8 cellular contexts compared by ENCODE assay signal in the genomic region with DNA sequence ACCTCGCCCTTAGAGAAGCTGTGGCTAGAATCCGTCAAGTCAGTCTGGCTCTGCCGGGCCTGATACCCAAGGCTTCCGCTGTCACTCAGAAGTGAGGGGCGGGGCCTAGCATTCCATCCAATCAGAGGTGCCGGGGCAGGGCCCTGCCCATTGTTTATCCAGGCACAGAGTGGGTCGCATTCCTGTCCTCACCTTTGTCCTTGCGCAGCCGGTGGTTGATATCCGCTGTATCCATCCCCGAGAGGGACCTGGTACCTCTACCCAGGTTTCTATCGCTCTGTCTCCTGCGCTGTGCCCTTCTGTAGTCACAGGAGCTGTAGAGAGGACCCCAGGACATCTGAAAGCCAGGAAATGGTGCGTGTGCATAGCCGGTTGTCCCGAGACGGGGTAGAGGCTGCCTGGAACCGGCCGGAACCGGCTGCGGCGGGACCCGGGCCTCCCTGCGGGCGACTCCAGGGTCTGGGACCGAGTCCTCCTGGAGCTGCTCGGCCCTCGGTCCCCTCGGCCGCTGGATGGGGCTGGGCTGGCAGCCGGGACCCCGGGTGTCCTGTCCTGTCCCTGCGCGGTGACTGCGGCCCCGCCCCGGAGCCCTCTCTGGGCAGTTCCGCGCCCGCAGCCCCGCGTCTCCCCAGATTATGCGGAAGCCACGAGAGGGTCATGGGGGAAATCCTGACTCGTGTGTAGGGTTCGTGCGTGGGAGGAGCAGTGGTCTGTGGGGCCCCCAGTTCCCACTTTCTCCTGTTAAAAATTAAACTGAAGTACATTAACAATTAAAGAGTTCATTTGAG. TPM values are rescaled to one million over a fixed set of nuclear protein-coding genes. Genes with fewer than 3 reads are reported as not detected.
DNase-seq lines count a peak whose midpoint lies in the region; ATAC-seq and TF ChIP-seq lines count a peak whose summit lies in the region.

ZNF763 (plus strand) TSS at position 183 of the 788 bp plus-strand sequence; CDS start at position 352, 169 bp downstream.

- CTCF ChIA-PET in CD8-positive, alpha-beta memory T cell (lab: Charles Lee), result interaction anchor here (0.6 to 5.8 kb wide), 11 partner anchors 10 to 194 kb away, joined by 3 to 126 read pairs (median 4); partner anchors contain the start of genes ZNF491 and ZNF700

- H3K4me3 Mint-ChIP-seq in CD8-positive, alpha-beta memory T cell, result peak within 1 kb of the TSS; percentile 90 to 98 (median 97)
- peak within 1 kb of the TSS; percentile 92 for H3K4me3 Mint-ChIP-seq in nephron progenitor cell

- H3K9me3 Mint-ChIP-seq in CD8-positive, alpha-beta memory T cell, result peaks cover 0 to 3% (median 0%) of the 10 kb centered on the region in 5 donors
- H3K9me3 Mint-ChIP-seq in nephron progenitor cell, result peaks cover 45% of the 10 kb centered on the region

- no peaks in the 10 kb centered on the region for H3K36me3 ChIP-seq in CD8-positive, alpha-beta memory T cell (ENCODE audit: insufficient read depth, low read length)
- no peaks in the 10 kb centered on the region for H3K36me3 ChIP-seq in HUES48 (ENCODE audit: control insufficient read depth, insufficient read depth, low read length)
- no peaks in the 10 kb centered on the region for H3K36me3 ChIP-seq in RWPE2 (ENCODE audit: low read depth)

- peak; percentile 73 for ATAC-seq in GM21367 (IDR thresholded peaks at IDR 0.05; ENCODE audit: unreplicated experiment)
- ATAC-seq in RWPE2 (ENCODE audit: low read depth), result peak; percentile 97
- peak; percentile 98 for ATAC-seq in stimulated activated naive CD8-positive, alpha-beta T cell treated with anti-CD3 and anti-CD28 coated beads, Interleukin-15, Interleukin-2, amounts not matched to agents 100 U/mL and 50 U/mL, for 24 hours

- POLR2A ChIA-PET in CD8-positive, alpha-beta memory T cell (lab: Charles Lee), result interaction anchor here (1.0 to 2.1 kb wide), 3 partner anchors 23 to 41 kb away, joined by 6 to 21 read pairs (median 10); partner anchors contain the start of gene ZNF700

- no peaks in the 10 kb centered on the region for H3K9me3 ChIP-seq in CD8-positive, alpha-beta memory T cell (ENCODE audit: low read length)
- H3K9me3 ChIP-seq in HUES48 (ENCODE audit: control insufficient read depth, insufficient read depth, low read length) (peaks cover 3% of the 10 kb centered on the region; the same call in 1 of the 2 replicates), RWPE2 (ENCODE audit: severe bottlenecking) (no peaks in the 10 kb centered on the region)

- H3K36me3 Mint-ChIP-seq in CD8-positive, alpha-beta memory T cell, result peaks cover 6 to 13% (median 7%) of the 10 kb centered on the region in 3 donors
- H3K36me3 Mint-ChIP-seq in nephron progenitor cell (ENCODE audit: low read depth), result peaks cover 31% of the 10 kb centered on the region

- peak within 1 kb of the TSS; percentile 89 to 98 (median 95) for H3K27ac Mint-ChIP-seq in CD8-positive, alpha-beta memory T cell
- H3K27ac Mint-ChIP-seq in nephron progenitor cell, result peak within 1 kb of the TSS; percentile 94

- peak; percentile 82 to 92 (median 85) for DNase-seq in CD8-positive, alpha-beta memory T cell
- peak; percentile 85 for DNase-seq in RWPE2 (ENCODE audit: low spot score)
- DNase-seq in activated gamma-delta T cell (lab: John Stamatoyannopoulos, UW), result peak; percentile 49
- DNase-seq in fibroblast of villous mesenchyme (ENCODE audit: low read depth), result peak; percentile 64
- peak; percentile 94 for DNase-seq in nephron progenitor cell
- DNase-seq in stimulated activated naive CD8-positive, alpha-beta T cell treated with anti-CD3 and anti-CD28 coated beads, Interleukin-15, Interleukin-2, amounts not matched to agents 100 U/mL and 50 U/mL, for 24 hours, result peak; percentile 91

- no peak for TF ChIP-seq CTCF in RWPE2 (IDR thresholded peaks at IDR 0.05; ENCODE audit: poor library complexity, severe bottlenecking)
- no peak for TF ChIP-seq CTCF in fibroblast of villous mesenchyme (IDR thresholded peaks at IDR 0.05; ENCODE audit: insufficient read depth, low read depth, low read length)
- TF ChIP-seq CTCF in nephron progenitor cell (IDR thresholded peaks at IDR 0.05), result no peak

- peak within 1 kb of the TSS; percentile 86 for H3K9ac ChIP-seq in HUES48 (ENCODE audit: low read depth, low read length)

- no peaks in the 10 kb centered on the region for H3K27me3 Mint-ChIP-seq in CD8-positive, alpha-beta memory T cell
- H3K27me3 Mint-ChIP-seq in nephron progenitor cell (ENCODE audit: low read depth, poor library complexity), result peaks cover 20% of the 10 kb centered on the region

- no peaks in the 10 kb centered on the region for H3K27me3 ChIP-seq in CD8-positive, alpha-beta memory T cell (ENCODE audit: insufficient read depth, low read length, poor library complexity, severe bottlenecking)
- H3K27me3 ChIP-seq in HUES48 (ENCODE audit: control insufficient read depth, insufficient read depth, low read length) (peaks cover 11% of the 10 kb centered on the region), RWPE2 (ENCODE audit: insufficient read depth, poor library complexity, severe bottlenecking) (no peaks in the 10 kb centered on the region)

- peak within 1 kb of the TSS; percentile 91 for H3K27ac ChIP-seq in CD8-positive, alpha-beta memory T cell (ENCODE audit: low read depth, low read length)
- peak within 1 kb of the TSS; percentile 97 for H3K27ac ChIP-seq in HUES48 (ENCODE audit: low read depth, low read length)
- H3K27ac ChIP-seq in RWPE2 (ENCODE audit: poor library complexity, severe bottlenecking), result peak within 1 kb of the TSS; percentile 43

- H3K4me1 Mint-ChIP-seq in CD8-positive, alpha-beta memory T cell, result peaks cover 26 to 30% (median 29%) of the 10 kb centered on the region in 3 donors
- H3K4me1 Mint-ChIP-seq in nephron progenitor cell, result peaks cover 31% of the 10 kb centered on the region

- peak within 1 kb of the TSS; percentile 100 for H3K4me3 ChIP-seq in CD8-positive, alpha-beta memory T cell (ENCODE audit: low read length)
- H3K4me3 ChIP-seq in HUES48 (ENCODE audit: low read depth, low read length) (peak within 1 kb of the TSS; percentile 80), RWPE2 (ENCODE audit: severe bottlenecking) (peak within 1 kb of the TSS; percentile 47), fibroblast of villous mesenchyme (ENCODE audit: low read depth, low read length) (peak within 1 kb of the TSS; percentile 71)

- H3K4me1 ChIP-seq in CD8-positive, alpha-beta memory T cell (ENCODE audit: insufficient read depth, low read length), result peaks cover 16% of the 10 kb centered on the region
- H3K4me1 ChIP-seq in HUES48 (ENCODE audit: control insufficient read depth, insufficient read depth, low read length) (peaks cover 8% of the 10 kb centered on the region), RWPE2 (ENCODE audit: insufficient read depth, poor library complexity, severe bottlenecking) (no peaks in the 10 kb centered on the region)

RNA-seq across cellular contexts. Expression of gene ZNF763, which starts in this region (rescaled TPM):
- 1 to 10 TPM; 2.0 to 2.3 TPM for total RNA-seq in CD8-positive, alpha-beta memory T cell
- polyA plus RNA-seq in CD8-positive, alpha-beta memory T cell, result 2.5 TPM
- total RNA-seq in fibroblast of villous mesenchyme, result 0.32 and 0.86 TPM in 2 replicates

Comparison
In these comparisons a context has a peak if more than half of its experiments do, and no peak if none do; other contexts are left out.
1. Peak in every context shown above with its lines: DNase-seq, ATAC-seq, H3K4me3 ChIP-seq and H3K27ac ChIP-seq.
2. Peak in DNase-seq and H3K4me3 ChIP-seq in fibroblast of villous mesenchyme; RNA of the gene not detected or under 1 TPM.
3. H3K27ac ChIP-seq: peak in every context shown above with its lines; median percentile 97 in HUES48; 91 in CD8-positive, alpha-beta memory T cell; 43 in RWPE2.
4. H3K4me3 ChIP-seq: peak in every context shown above with its lines; median percentile 100 in CD8-positive, alpha-beta memory T cell; 80 in HUES48; 71 in fibroblast of villous mesenchyme; 47 in RWPE2.